ENCODE assay signal across 14 cellular contexts in genomic region chr22:43706151-43706550, GRCh38.
DNase-seq lines count a peak whose midpoint lies in the region; ATAC-seq and TF ChIP-seq lines count a peak whose summit lies in the region.
"Had no signal": no experiment of that assay in that cellular context is flagged by ENCODE, and none has a peak within 500 bp of the region (broad histone marks: within the 10 kb centered on the region; RNA-seq: fewer than 3 reads in every experiment).

No MANE protein-coding gene starts in this region.

- no peak overlapping the region for H3K4me3 ChIP-seq in LNCaP clone FGC (ENCODE audit: low read depth, low read length)
- H3K4me3 ChIP-seq: K562 had no signal

- TF ChIP-seq CTCF in LNCaP clone FGC (IDR thresholded peaks at IDR 0.05; ENCODE audit: control insufficient read depth, extremely low read depth, insufficient read depth), result no peak

- peak; percentile 14 for DNase-seq in COLO668 (lab: John Stamatoyannopoulos, UW; ENCODE audit: unreplicated experiment)
- DNase-seq in LNCaP clone FGC (ENCODE audit: low read depth), result peak; percentile 63
- peak; percentile 3 for DNase-seq in astrocyte of the hippocampus (ENCODE audit: low read depth, low spot score)
- peak; percentile 3 for DNase-seq in kidney tubule cell (ENCODE audit: low spot score)
- DNase-seq: CD8-positive, alpha-beta T cell; DMS79 treated with DMSO at 0.1 percent for 48 hours; NCI-H1105 treated with DMSO at 0.1 percent for 48 hours; NCI-H1694; NCI-H345; NCI-H524 treated with DMSO at 0.1 percent for 48 hours had no signal

- no peak for ATAC-seq in GM21786 (IDR thresholded peaks at IDR 0.05; ENCODE audit: unreplicated experiment)
- no peak for ATAC-seq in GM19324 (IDR thresholded peaks at IDR 0.05; ENCODE audit: low FRiP score, unreplicated experiment)
- no peak for ATAC-seq in GM18907 (IDR thresholded peaks at IDR 0.05; ENCODE audit: unreplicated experiment)
- ATAC-seq: CD8-positive, alpha-beta T cell; K562 had no signal

Comparison
In these comparisons a context has a peak if more than half of its experiments do, and no peak if none do; other contexts are left out.
1. DNase-seq: peak in every context shown above with its lines; median percentile 63 in LNCaP clone FGC; 14 in COLO668; 3 in astrocyte of the hippocampus; 3 in kidney tubule cell.